Comparison of ENCODE assay signal across 1 cellular context in the genomic region with DNA sequence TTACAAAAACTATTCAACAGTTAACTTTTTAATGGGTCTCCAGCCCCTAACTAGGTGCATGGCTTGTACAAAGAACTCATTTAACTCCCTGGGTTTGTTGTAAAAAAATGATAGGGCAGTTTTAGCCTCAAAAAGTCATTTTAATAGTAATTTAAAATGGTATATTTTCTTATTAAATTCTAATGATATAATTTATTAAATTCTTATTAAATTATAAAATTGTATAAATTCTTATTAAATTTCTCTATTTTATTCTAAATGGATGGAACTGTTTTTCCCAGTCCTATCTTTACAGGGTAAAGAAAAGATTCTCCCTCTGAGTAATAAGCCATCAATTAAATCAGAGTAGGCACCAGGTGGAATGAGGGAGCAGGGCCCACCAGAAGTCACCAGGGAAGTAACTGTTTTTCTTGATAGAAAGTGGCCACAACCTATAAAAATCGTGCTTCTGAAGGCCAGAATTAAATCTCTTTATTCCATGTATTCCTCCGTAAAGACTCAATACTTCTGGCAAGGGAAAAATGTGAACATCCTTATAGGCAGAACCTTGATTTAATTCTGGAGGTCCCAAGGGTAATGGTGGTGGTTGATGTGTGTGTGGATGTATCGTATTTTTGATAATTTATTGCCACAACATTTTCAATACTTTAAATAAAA.
TF ChIP-seq lines count a peak whose summit lies in the region.

No MANE protein-coding gene starts in this region.

TF ChIP-seq in liver, 16 proteins besides CTCF, POLR2A, EP300 and RAD21 (continued from another document):
- TF ChIP-seq, protein P1, sequence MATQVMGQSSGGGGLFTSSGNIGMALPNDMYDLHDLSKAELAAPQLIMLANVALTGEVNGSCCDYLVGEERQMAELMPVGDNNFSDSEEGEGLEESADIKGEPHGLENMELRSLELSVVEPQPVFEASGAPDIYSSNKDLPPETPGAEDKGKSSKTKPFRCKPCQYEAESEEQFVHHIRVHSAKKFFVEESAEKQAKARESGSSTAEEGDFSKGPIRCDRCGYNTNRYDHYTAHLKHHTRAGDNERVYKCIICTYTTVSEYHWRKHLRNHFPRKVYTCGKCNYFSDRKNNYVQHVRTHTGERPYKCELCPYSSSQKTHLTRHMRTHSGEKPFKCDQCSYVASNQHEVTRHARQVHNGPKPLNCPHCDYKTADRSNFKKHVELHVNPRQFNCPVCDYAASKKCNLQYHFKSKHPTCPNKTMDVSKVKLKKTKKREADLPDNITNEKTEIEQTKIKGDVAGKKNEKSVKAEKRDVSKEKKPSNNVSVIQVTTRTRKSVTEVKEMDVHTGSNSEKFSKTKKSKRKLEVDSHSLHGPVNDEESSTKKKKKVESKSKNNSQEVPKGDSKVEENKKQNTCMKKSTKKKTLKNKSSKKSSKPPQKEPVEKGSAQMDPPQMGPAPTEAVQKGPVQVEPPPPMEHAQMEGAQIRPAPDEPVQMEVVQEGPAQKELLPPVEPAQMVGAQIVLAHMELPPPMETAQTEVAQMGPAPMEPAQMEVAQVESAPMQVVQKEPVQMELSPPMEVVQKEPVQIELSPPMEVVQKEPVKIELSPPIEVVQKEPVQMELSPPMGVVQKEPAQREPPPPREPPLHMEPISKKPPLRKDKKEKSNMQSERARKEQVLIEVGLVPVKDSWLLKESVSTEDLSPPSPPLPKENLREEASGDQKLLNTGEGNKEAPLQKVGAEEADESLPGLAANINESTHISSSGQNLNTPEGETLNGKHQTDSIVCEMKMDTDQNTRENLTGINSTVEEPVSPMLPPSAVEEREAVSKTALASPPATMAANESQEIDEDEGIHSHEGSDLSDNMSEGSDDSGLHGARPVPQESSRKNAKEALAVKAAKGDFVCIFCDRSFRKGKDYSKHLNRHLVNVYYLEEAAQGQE (IDR thresholded peaks at IDR 0.05) = no peak
- TF ChIP-seq EGR1 (IDR thresholded peaks at IDR 0.05; ENCODE audit: low read depth in 2 of 2) (no peak), HNF4A (conservative IDR thresholded peaks at IDR 0.05) (no peak), TAF1 (conservative IDR thresholded peaks at IDR 0.05) (no peak), NR2F2 (IDR thresholded peaks at IDR 0.05) (no peak), YY1 (IDR thresholded peaks at IDR 0.05) (no peak), JUND (IDR thresholded peaks at IDR 0.05) (no peak)
- TF ChIP-seq, protein P2, sequence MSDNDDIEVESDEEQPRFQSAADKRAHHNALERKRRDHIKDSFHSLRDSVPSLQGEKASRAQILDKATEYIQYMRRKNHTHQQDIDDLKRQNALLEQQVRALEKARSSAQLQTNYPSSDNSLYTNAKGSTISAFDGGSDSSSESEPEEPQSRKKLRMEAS (IDR thresholded peaks at IDR 0.05) = no peak
- TF ChIP-seq, protein P3, sequence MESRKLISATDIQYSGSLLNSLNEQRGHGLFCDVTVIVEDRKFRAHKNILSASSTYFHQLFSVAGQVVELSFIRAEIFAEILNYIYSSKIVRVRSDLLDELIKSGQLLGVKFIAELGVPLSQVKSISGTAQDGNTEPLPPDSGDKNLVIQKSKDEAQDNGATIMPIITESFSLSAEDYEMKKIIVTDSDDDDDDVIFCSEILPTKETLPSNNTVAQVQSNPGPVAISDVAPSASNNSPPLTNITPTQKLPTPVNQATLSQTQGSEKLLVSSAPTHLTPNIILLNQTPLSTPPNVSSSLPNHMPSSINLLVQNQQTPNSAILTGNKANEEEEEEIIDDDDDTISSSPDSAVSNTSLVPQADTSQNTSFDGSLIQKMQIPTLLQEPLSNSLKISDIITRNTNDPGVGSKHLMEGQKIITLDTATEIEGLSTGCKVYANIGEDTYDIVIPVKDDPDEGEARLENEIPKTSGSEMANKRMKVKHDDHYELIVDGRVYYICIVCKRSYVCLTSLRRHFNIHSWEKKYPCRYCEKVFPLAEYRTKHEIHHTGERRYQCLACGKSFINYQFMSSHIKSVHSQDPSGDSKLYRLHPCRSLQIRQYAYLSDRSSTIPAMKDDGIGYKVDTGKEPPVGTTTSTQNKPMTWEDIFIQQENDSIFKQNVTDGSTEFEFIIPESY (IDR thresholded peaks at IDR 0.05) = no peak
TF ChIP-seq in liver: peak in this region for 0.
